Comparison of ENCODE assay signal across 12 cellular contexts in genomic region chr13:114069376-114070097, GRCh38.
DNase-seq lines count a peak whose midpoint lies in the region; ATAC-seq, FAIRE-seq and TF ChIP-seq lines count a peak whose summit lies in the region.
"Had no signal": no experiment of that assay in that cellular context is flagged by ENCODE, and none has a peak within 500 bp of the region (broad histone marks: within the 10 kb centered on the region; RNA-seq: fewer than 3 reads in every experiment).

No MANE protein-coding gene starts in this region.

- POLR2A ChIA-PET in HepG2 (lab: Yijun Ruan, JAX), result no interaction called here

- in situ Hi-C loops in HepG2 (cut with HindIII; ENCODE audit: extremely low pct_ligation_motif_present, low pct_unique_long_range_greater_than_20kb), result no loop called here
- in situ Hi-C loops in GM13977 (cut with MboI; ENCODE audit: low pct_unique_long_range_greater_than_20kb, low sequenced_read_pairs, unreplicated experiment), result no loop called here

- no peak for TF ChIP-seq POLR2A in right lobe of liver (IDR thresholded peaks at IDR 0.05)
- TF ChIP-seq POLR2A in HepG2 (IDR thresholded peaks at IDR 0.05; ENCODE audit: insufficient read depth in 1 of 2, low read depth in 2 of 2, low read length in 2 of 2), result no peak
- no peak for TF ChIP-seq POLR2A in esophagus squamous epithelium (IDR thresholded peaks at IDR 0.05)

- no peak overlapping the region for H3K4me2 ChIP-seq in HepG2 (ENCODE audit: low read depth, low read length)
- no peak overlapping the region for H3K4me2 ChIP-seq in parathyroid adenoma (ENCODE audit: low read length)
- no peak overlapping the region for H3K4me2 ChIP-seq in Karpas-422 (ENCODE audit: low read depth, low read length, poor library complexity, severe bottlenecking)

- intact Hi-C loops in right lobe of liver (cut with DNase I), result no loop called here
- intact Hi-C loops in HepG2 (cut with micrococcal nuclease; ENCODE audit: unreplicated experiment), result no loop called here
- intact Hi-C loops in esophagus squamous epithelium (cut with DNase I), result no loop called here

- H3K27me3 ChIP-seq in right lobe of liver (no peaks in the 10 kb centered on the region), HepG2 (ENCODE audit: control insufficient read depth in 1 of 2, insufficient read depth in 2 of 2, low read length in 2 of 2) (peaks cover 8 to 54% of the 10 kb centered on the region in 2 experiments), esophagus squamous epithelium (peaks cover 0 to 17% (median 0%) of the 10 kb centered on the region in 4 donors), parathyroid adenoma (ENCODE audit: control insufficient read depth, insufficient read depth, low read length) (no peaks in the 10 kb centered on the region), Karpas-422 (ENCODE audit: low read length) (no peaks in the 10 kb centered on the region)

- TF ChIP-seq CTCF in right lobe of liver (IDR thresholded peaks at IDR 0.05) (no peak), HepG2 (CRISPR knock-in tag; IDR thresholded peaks at IDR 0.05) (no peak), esophagus squamous epithelium (IDR thresholded peaks at IDR 0.05) (no peak), parathyroid adenoma (IDR thresholded peaks at IDR 0.05) (no peak), GM13977 (IDR thresholded peaks at IDR 0.05; ENCODE audit: extremely low read depth, insufficient read depth, missing control alignments) (no peak)

- no peaks in the 10 kb centered on the region for H3K79me2 ChIP-seq in HepG2 (ENCODE audit: insufficient read depth, low read length)
- H3K79me2 ChIP-seq in parathyroid adenoma, result no peaks in the 10 kb centered on the region
- H3K79me2 ChIP-seq in Karpas-422 (ENCODE audit: low read length), result no peaks in the 10 kb centered on the region

- H3K27ac ChIP-seq in right lobe of liver, result no peak overlapping the region
- no peak overlapping the region for H3K27ac ChIP-seq in HepG2 (ENCODE audit: extremely low read length, insufficient read depth, low read length)
- H3K27ac ChIP-seq in esophagus squamous epithelium, result peak overlapping the region in 3 of 4 donors; percentile 90 to 98 (median 95)
- no peak overlapping the region for H3K27ac ChIP-seq in parathyroid adenoma
- no peak overlapping the region for H3K27ac ChIP-seq in Karpas-422 (ENCODE audit: low read length)
- H3K27ac ChIP-seq: WERI-Rb-1 had no signal

- H3K9ac ChIP-seq in HepG2 (ENCODE audit: insufficient read depth, low read depth, low read length) (no peak overlapping the region), parathyroid adenoma (no peak overlapping the region), Karpas-422 (ENCODE audit: low read length) (no peak overlapping the region)

- H3K9me3 ChIP-seq in right lobe of liver, result no peaks in the 10 kb centered on the region
- H3K9me3 ChIP-seq in HepG2 (ENCODE audit: low read length), result no peaks in the 10 kb centered on the region
- no peaks in the 10 kb centered on the region for H3K9me3 ChIP-seq in esophagus squamous epithelium
- no peaks in the 10 kb centered on the region for H3K9me3 ChIP-seq in parathyroid adenoma (ENCODE audit: control insufficient read depth, low read length)
- H3K9me3 ChIP-seq in Karpas-422 (ENCODE audit: low read length), result no peaks in the 10 kb centered on the region; the same call in 1 of the 2 replicates

- peak in 2 of 3 donors; percentile 45 to 46 for DNase-seq in right lobe of liver
- DNase-seq in HepG2 (ENCODE audit: low spot score), result no peak
- no peak for DNase-seq in esophagus squamous epithelium (lab: John Stamatoyannopoulos, UW)
- DNase-seq in HT-29 (ENCODE audit: low spot score), result no peak
- no peak for DNase-seq in Karpas-422
- no peak for DNase-seq in DMS114 treated with DMSO at 0.1 percent for 48 hours (lab: John Stamatoyannopoulos, UW; ENCODE audit: unreplicated experiment)
- no peak for DNase-seq in GM13977 (ENCODE audit: low spot score)
- DNase-seq: activated naive CD4-positive, alpha-beta T cell; NCI-H2029 treated with DMSO at 0.1 percent for 48 hours; stimulated activated CD8-positive, alpha-beta memory T cell treated with anti-CD3 and anti-CD28 coated beads, Interleukin-4, amount 100 ng/mL, for 48 hours; WERI-Rb-1 had no signal

- no peaks in the 10 kb centered on the region for H3K9me2 ChIP-seq in Karpas-422 (replicated peaks; ENCODE audit: insufficient read depth, low read length)

- CTCF ChIA-PET in HepG2 (lab: Yijun Ruan, JAX; ENCODE audit: low intra/inter-chr PET ratio, low total read pairs), result no interaction called here

- no peak overlapping the region for H2AFZ ChIP-seq in HepG2 (ENCODE audit: low read length)
- H2AFZ ChIP-seq in parathyroid adenoma, result peak overlapping the region; percentile 53
- H2AFZ ChIP-seq in Karpas-422 (ENCODE audit: low read length), result no peak overlapping the region

- TF ChIP-seq EP300 in HepG2 (IDR thresholded peaks at IDR 0.05; ENCODE audit: low read depth in 2 of 2, low read length in 2 of 2) (no peak), HepG2 (CRISPR knock-in tag; IDR thresholded peaks at IDR 0.05; ENCODE audit: borderline replicate concordance) (no peak)

- BruUV-seq in HepG2 (replicated peaks; lab: Mats Ljungman, UMichigan), result no TSS peak

- TF ChIP-seq RAD21 in HepG2 (CRISPR knock-in tag; IDR thresholded peaks at IDR 0.05), result no peak

- no peak for FAIRE-seq in HepG2 (lab: Jason Lieb, UNC)

- ATAC-seq in right lobe of liver, result no peak
- no peak for ATAC-seq in HepG2

- H3K36me3 ChIP-seq in right lobe of liver (no peaks in the 10 kb centered on the region), HepG2 (replicated peaks in 1 of 2; ENCODE audit: control insufficient read depth in 1 of 2, insufficient read depth in 2 of 2, low read length in 2 of 2) (no peaks in the 10 kb centered on the region), esophagus squamous epithelium (peaks cover 0 to 4% (median 0%) of the 10 kb centered on the region in 3 donors), parathyroid adenoma (ENCODE audit: control insufficient read depth, insufficient read depth, low read length) (no peaks in the 10 kb centered on the region), Karpas-422 (ENCODE audit: insufficient read depth, low read length) (no peaks in the 10 kb centered on the region)
- H3K36me3 ChIP-seq: WERI-Rb-1 had no signal

- H3K4me3 ChIP-seq in right lobe of liver (no peak overlapping the region), HepG2 (replicated peaks in 1 of 3; ENCODE audit: insufficient read depth in 1 of 3, low read depth in 2 of 3, low read length in 3 of 3) (no peak overlapping the region), esophagus squamous epithelium (no peak overlapping the region), parathyroid adenoma (ENCODE audit: low read depth, low read length) (no peak overlapping the region), Karpas-422 (ENCODE audit: low read length) (no peak overlapping the region)

- 65% methylated on average over 26 of the region's 32 CpGs for WGBS in right lobe of liver (ENCODE audit: insufficient coverage, low coverage, low lambda C conversion rate, missing lambda C conversion rate)
- 25% methylated on average over 29 of the region's 32 CpGs for WGBS in HepG2 (ENCODE audit: low lambda C conversion rate)
- WGBS in esophagus squamous epithelium, 2 donors, result no CpG with 5 or more reads among the region's 32 CpGs

- H3K4me1 ChIP-seq in right lobe of liver, result peaks cover 0 to 8% (median 4%) of the 10 kb centered on the region in 4 donors
- peaks cover 12% of the 10 kb centered on the region for H3K4me1 ChIP-seq in HepG2 (ENCODE audit: insufficient read depth, low read length)
- H3K4me1 ChIP-seq in esophagus squamous epithelium, result peaks cover 21 to 54% (median 51%) of the 10 kb centered on the region in 3 donors
- no peaks in the 10 kb centered on the region for H3K4me1 ChIP-seq in parathyroid adenoma
- peaks cover 24% of the 10 kb centered on the region for H3K4me1 ChIP-seq in Karpas-422 (ENCODE audit: low read length)

- H4K20me1 ChIP-seq in HepG2 (ENCODE audit: insufficient read depth, low read length) (no peaks in the 10 kb centered on the region), Karpas-422 (ENCODE audit: insufficient read depth, low read depth, low read length) (no peaks in the 10 kb centered on the region)

TF ChIP-seq in HepG2, 621 proteins besides CTCF, POLR2A, EP300 and RAD21 (continues in another document):
- TF ChIP-seq ZSCAN31 (CRISPR knock-in tag; IDR thresholded peaks at IDR 0.05; ENCODE audit: low read depth) (no peak), ZFP90 (CRISPR knock-in tag; IDR thresholded peaks at IDR 0.05; ENCODE audit: borderline replicate concordance) (no peak), ZBTB7B (CRISPR knock-in tag; IDR thresholded peaks at IDR 0.05) (no peak), ZNF777 (CRISPR knock-in tag; IDR thresholded peaks at IDR 0.05) (no peak), GPN1 (CRISPR knock-in tag; IDR thresholded peaks at IDR 0.05; ENCODE audit: borderline replicate concordance) (no peak)

Comparison
In these comparisons a context has a peak if more than half of its experiments do, and no peak if none do; other contexts are left out.
1. DNase-seq: peak in right lobe of liver (2 of 3); none in HepG2 (single experiment), esophagus squamous epithelium (single experiment), HT-29 (single experiment), Karpas-422 (single experiment), DMS114 treated with DMSO at 0.1 percent for 48 hours (single experiment) and GM13977 (single experiment).
2. H3K27ac ChIP-seq: peak in esophagus squamous epithelium (3 of 4); none in right lobe of liver (0 of 3), HepG2 (single experiment), parathyroid adenoma (single experiment) and Karpas-422 (single experiment).